16 cellular contexts compared by ENCODE assay signal in the genomic region with DNA sequence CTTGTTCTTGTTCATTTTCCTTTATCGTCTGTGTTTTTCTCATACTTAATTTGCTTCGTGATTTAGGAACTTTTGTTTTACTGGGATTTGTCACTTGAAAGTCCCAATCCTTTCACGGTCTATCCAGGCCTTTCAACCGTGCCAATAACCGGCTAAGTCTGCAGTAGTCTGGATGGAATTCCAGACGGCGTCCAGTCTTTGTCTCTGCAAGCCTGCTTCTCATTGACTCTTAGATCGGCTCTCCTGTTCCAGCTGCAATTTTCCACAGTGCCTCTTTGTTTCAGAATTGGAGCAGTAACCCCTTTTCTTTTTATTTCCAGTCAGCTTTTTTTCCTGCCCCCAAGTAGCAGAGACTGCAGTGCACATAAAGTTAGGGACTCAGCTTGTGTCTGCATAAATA. TPM values are rescaled to one million over a fixed set of nuclear protein-coding genes. Genes with fewer than 3 reads are reported as not detected.
DNase-seq lines count a peak whose midpoint lies in the region; ATAC-seq and TF ChIP-seq lines count a peak whose summit lies in the region.
"Had no signal": no experiment of that assay in that cellular context is flagged by ENCODE, and none has a peak within 500 bp of the region (broad histone marks: within the 10 kb centered on the region; RNA-seq: fewer than 3 reads in every experiment).

No MANE protein-coding gene starts in this region.

- H4K20me1 ChIP-seq in neural cell (ENCODE audit: insufficient read depth), result no peaks in the 10 kb centered on the region

- H3K9ac ChIP-seq in neural cell (ENCODE audit: low read length), result no peak overlapping the region

- H3K79me2 ChIP-seq in neural cell (replicated peaks; ENCODE audit: insufficient read depth, low read length), result no peaks in the 10 kb centered on the region

- no peak for DNase-seq in Right ventricle myocardium superior
- DNase-seq in cardiac septum (ENCODE audit: low spot score), result no peak
- peak; percentile 75 for DNase-seq in globus pallidus (ENCODE audit: low spot score)
- DNase-seq in RWPE1 (ENCODE audit: low spot score), result no peak
- DNase-seq in NCI-H774 (lab: John Stamatoyannopoulos, UW), result no peak
- no peak for DNase-seq in NCI-H524 treated with DMSO at 0.1 percent for 48 hours (lab: John Stamatoyannopoulos, UW)
- DNase-seq in HK-2 (ENCODE audit: unreplicated experiment), result no peak
- DNase-seq: activated CD4-positive, CD25-positive, alpha-beta regulatory T cell treated with anti-CD3 and anti-CD28 coated beads, Interleukin-2, amount 50 U/mL, for 72 hours; CD4-positive, alpha-beta memory T cell; NCI-H1694; psoas muscle; stimulated activated CD4-positive, alpha-beta T cell treated with anti-CD3 and anti-CD28 coated beads, Interleukin-15, amount 100 ng/mL, for 24 hours; stimulated activated naive CD4-positive, alpha-beta T cell treated with Interleukin-2 at 50 U/mL for 16 hours; upper lobe of left lung had no signal

- no peak for TF ChIP-seq CTCF in neural cell (IDR thresholded peaks at IDR 0.05; ENCODE audit: poor library complexity, severe bottlenecking)
- no peak for TF ChIP-seq CTCF in RWPE1 (conservative IDR thresholded peaks at IDR 0.05; ENCODE audit: low read depth)

- no peaks in the 10 kb centered on the region for H3K9me3 ChIP-seq in neural cell (ENCODE audit: low read length)
- H3K9me3 ChIP-seq: A549, psoas muscle, upper lobe of left lung had no signal

- no peak overlapping the region for H3K4me3 ChIP-seq in neural cell (ENCODE audit: low read length)
- H3K4me3 ChIP-seq: A549, psoas muscle, upper lobe of left lung had no signal

- H2AFZ ChIP-seq in neural cell (ENCODE audit: low read depth, low read length), result peak overlapping the region; percentile 19

- intact Hi-C loops in Right ventricle myocardium superior (cut with DNase I) (no loop called here), cardiac septum (cut with DNase I) (no loop called here)

- no peaks in the 10 kb centered on the region for H3K27me3 ChIP-seq in neural cell (ENCODE audit: insufficient read depth, low read depth, low read length)
- H3K27me3 ChIP-seq: upper lobe of left lung had no signal

- peak; percentile 90 for ATAC-seq in Right ventricle myocardium superior (ENCODE audit: poor library complexity)
- ATAC-seq: A549, psoas muscle had no signal

- POLR2A ChIA-PET in RWPE1 (lab: Yijun Ruan, JAX; ENCODE audit: low non-redundant PET), result no interaction called here

- no peaks in the 10 kb centered on the region for H3K9me2 ChIP-seq in neural cell (ENCODE audit: insufficient read depth, low read length)

- H3K27ac ChIP-seq in neural cell (ENCODE audit: low read length) (no peak overlapping the region), RWPE1 (no peak overlapping the region)
- H3K27ac ChIP-seq: A549, psoas muscle, upper lobe of left lung had no signal

- CTCF ChIA-PET in RWPE1 (lab: Yijun Ruan, JAX), result no interaction called here

- no peaks in the 10 kb centered on the region for H3K36me3 ChIP-seq in neural cell (ENCODE audit: insufficient read depth, low read length)
- H3K36me3 ChIP-seq: upper lobe of left lung had no signal

- no peak overlapping the region for H3K4me2 ChIP-seq in neural cell (ENCODE audit: low read length)
- H3K4me2 ChIP-seq: A549 had no signal

- no peak for TF ChIP-seq EP300 in neural cell (conservative IDR thresholded peaks at IDR 0.05; ENCODE audit: poor library complexity, severe bottlenecking)

- no peak for TF ChIP-seq RAD21 in neural cell (conservative IDR thresholded peaks at IDR 0.05)

- no peaks in the 10 kb centered on the region for H3F3A ChIP-seq in neural cell (ENCODE audit: insufficient read depth, low read length, poor library complexity, severe bottlenecking)

TF ChIP-seq in neural cell, 6 proteins besides CTCF, POLR2A, EP300 and RAD21:
- no peak for TF ChIP-seq TAF1 (IDR thresholded peaks at IDR 0.05; ENCODE audit: low read depth)
- TF ChIP-seq, protein P1, sequence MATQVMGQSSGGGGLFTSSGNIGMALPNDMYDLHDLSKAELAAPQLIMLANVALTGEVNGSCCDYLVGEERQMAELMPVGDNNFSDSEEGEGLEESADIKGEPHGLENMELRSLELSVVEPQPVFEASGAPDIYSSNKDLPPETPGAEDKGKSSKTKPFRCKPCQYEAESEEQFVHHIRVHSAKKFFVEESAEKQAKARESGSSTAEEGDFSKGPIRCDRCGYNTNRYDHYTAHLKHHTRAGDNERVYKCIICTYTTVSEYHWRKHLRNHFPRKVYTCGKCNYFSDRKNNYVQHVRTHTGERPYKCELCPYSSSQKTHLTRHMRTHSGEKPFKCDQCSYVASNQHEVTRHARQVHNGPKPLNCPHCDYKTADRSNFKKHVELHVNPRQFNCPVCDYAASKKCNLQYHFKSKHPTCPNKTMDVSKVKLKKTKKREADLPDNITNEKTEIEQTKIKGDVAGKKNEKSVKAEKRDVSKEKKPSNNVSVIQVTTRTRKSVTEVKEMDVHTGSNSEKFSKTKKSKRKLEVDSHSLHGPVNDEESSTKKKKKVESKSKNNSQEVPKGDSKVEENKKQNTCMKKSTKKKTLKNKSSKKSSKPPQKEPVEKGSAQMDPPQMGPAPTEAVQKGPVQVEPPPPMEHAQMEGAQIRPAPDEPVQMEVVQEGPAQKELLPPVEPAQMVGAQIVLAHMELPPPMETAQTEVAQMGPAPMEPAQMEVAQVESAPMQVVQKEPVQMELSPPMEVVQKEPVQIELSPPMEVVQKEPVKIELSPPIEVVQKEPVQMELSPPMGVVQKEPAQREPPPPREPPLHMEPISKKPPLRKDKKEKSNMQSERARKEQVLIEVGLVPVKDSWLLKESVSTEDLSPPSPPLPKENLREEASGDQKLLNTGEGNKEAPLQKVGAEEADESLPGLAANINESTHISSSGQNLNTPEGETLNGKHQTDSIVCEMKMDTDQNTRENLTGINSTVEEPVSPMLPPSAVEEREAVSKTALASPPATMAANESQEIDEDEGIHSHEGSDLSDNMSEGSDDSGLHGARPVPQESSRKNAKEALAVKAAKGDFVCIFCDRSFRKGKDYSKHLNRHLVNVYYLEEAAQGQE (IDR thresholded peaks at IDR 0.05; ENCODE audit: borderline replicate concordance), result no peak
- TF ChIP-seq EZH2 (IDR thresholded peaks at IDR 0.05; ENCODE audit: borderline replicate concordance, insufficient read depth, low read length, poor library complexity, severe bottlenecking), result no peak
- no peak for TF ChIP-seq SMC3 (conservative IDR thresholded peaks at IDR 0.05; ENCODE audit: poor library complexity)
- no peak for TF ChIP-seq POLR2AphosphoS5 (IDR thresholded peaks at IDR 0.05)
- no peak for TF ChIP-seq MXI1 (conservative IDR thresholded peaks at IDR 0.05; ENCODE audit: poor library complexity, severe bottlenecking)

RNA-seq across cellular contexts. Expression of a gene that starts 37.2 kb away (rescaled TPM):
- total RNA-seq in Right ventricle myocardium superior (29.9 TPM), cardiac septum (24.9 TPM)
- 15.7 and 20.9 TPM in 2 replicates for polyA plus RNA-seq in neural cell
- 34.4 and 35.3 TPM in 2 replicates for polyA minus RNA-seq in neural cell

RNA-seq across cellular contexts. Expression of a gene that starts 37.2 kb away (rescaled TPM):
- total RNA-seq in Right ventricle myocardium superior, result 75.7 TPM
- total RNA-seq in cardiac septum, result 45.1 TPM
- polyA plus RNA-seq in neural cell, result 43.2 and 49.6 TPM in 2 replicates
- 74.8 and 86.2 TPM in 2 replicates for polyA minus RNA-seq in neural cell
